Comparison of ENCODE assay signal across 8 cellular contexts in the genomic region with DNA sequence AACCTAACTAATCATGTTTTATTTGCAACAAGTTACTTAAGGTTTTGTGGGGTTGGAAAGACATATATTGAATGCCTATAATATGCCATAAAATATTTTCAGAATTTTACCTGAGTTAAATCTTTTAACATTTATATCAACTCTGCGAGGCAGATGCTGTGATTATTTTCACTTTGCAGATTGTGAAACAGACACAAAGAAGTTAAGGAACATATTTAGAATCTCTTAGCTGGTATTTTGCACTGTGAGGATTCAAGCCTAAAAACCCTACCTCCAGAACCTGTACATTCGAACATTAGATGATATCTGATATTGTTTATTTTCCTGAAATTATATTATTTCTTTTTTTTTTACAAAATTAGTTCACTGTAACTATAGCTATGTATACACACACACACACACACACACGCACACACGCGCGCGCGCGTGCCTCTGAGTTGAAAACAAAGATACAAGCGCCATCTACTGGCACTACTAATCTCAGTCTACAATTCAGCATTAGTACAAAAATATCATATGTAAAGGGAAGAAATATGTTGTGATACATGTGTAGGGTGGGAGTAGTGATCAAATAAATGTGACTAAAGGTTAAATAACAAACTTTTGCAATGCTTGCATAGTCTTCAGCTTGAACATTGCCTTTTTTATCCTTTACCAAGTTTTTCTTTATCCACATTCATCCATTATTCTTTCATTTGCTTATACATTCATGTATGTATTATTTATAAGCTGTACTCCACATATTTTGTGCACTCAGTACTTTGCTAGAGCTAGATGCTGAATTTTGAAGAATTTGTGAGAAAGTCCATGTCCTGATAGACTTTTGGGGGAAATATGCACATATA.
DNase-seq lines count a peak whose midpoint lies in the region; ATAC-seq, FAIRE-seq and TF ChIP-seq lines count a peak whose summit lies in the region.

No MANE protein-coding gene starts in this region.

- ATAC-seq in A549 (peak; percentile 78 to 87), GM18511 (IDR thresholded peaks at IDR 0.05; ENCODE audit: unreplicated experiment) (peak; percentile 91), HG03064 (IDR thresholded peaks at IDR 0.05; ENCODE audit: low read depth, unreplicated experiment) (peak; percentile 82)

- peak; percentile 86 for TF ChIP-seq CTCF in A549 (IDR thresholded peaks at IDR 0.05)

- peak overlapping the region; percentile 70 for H3K4me2 ChIP-seq in A549

- H3K27ac ChIP-seq in A549: peak overlapping the region in 1 of 2 experiments; percentile 10; a peak in 1 of 6 replicates

- TF ChIP-seq POLR2A in A549 (IDR thresholded peaks at IDR 0.05; ENCODE audit: low read length): no peak

- TF ChIP-seq EP300 in A549 (IDR thresholded peaks at IDR 0.05): no peak

- under 1% methylated on average over 10 of the region's 10 CpGs for WGBS in A549 (ENCODE audit: missing lambda C conversion rate)

- POLR2A ChIA-PET in A549 (lab: Yijun Ruan, JAX): no interaction called here

- FAIRE-seq in A549 (lab: Jason Lieb, UNC): no peak

- peak; percentile 73 to 89 for TF ChIP-seq RAD21 in A549 (conservative IDR thresholded peaks at IDR 0.05 in 1 of 2, IDR thresholded peaks at IDR 0.05 in 1 of 2)

- H3K9me3 ChIP-seq in A549: no peaks in the 10 kb centered on the region

- H3K4me1 ChIP-seq in A549: no peaks in the 10 kb centered on the region

- peak overlapping the region; percentile 36 for H3K4me3 ChIP-seq in A549

- DNase-seq in A549 (ENCODE audit: low read depth in 1 of 2, low spot score in 1 of 2) (peak; percentile 30 to 82), NCI-H2196 treated with DMSO at 0.1 percent for 48 hours (lab: John Stamatoyannopoulos, UW; ENCODE audit: unreplicated experiment) (peak; percentile 2), left kidney (ENCODE audit: low read depth, low spot score) (peak; percentile 87)
- DNase-seq in activated CD4-positive, CD25-positive, alpha-beta regulatory T cell treated with anti-CD3 and anti-CD28 coated beads, Interleukin-2, amount 50 U/mL, for 16 hours (ENCODE audit: low read depth, low spot score): peak; percentile 19
- DNase-seq in central memory CD4-positive, alpha-beta T cell: peak; percentile 31
- peak; percentile 34 to 48 for DNase-seq in stimulated activated CD4-positive, alpha-beta T cell treated with anti-CD3 and anti-CD28 coated beads, Interleukin-2, amount 100 ng/mL, for 48 hours

- CTCF ChIA-PET in A549 (lab: Yijun Ruan, JAX): interaction anchor here (0.6 to 2.8 kb wide), 30 partner anchors 10 to 1469 kb away, joined by 3 to 21 read pairs (median 3); no protein-coding TSS in a partner anchor

TF ChIP-seq in A549, 52 proteins besides CTCF, POLR2A, EP300 and RAD21:
- no peak for TF ChIP-seq EHF (CRISPR knock-in tag; IDR thresholded peaks at IDR 0.05)
- no peak for TF ChIP-seq CHD2 (IDR thresholded peaks at IDR 0.05; ENCODE audit: low read length, partially characterized antibody)
- no peak for TF ChIP-seq PHF8 (IDR thresholded peaks at IDR 0.05; ENCODE audit: borderline replicate concordance, low read depth)
- TF ChIP-seq, protein P1, sequence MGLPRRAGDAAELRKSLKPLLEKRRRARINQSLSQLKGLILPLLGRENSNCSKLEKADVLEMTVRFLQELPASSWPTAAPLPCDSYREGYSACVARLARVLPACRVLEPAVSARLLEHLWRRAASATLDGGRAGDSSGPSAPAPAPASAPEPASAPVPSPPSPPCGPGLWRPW (IDR thresholded peaks at IDR 0.05): no peak
- TF ChIP-seq MAFK (IDR thresholded peaks at IDR 0.05; ENCODE audit: partially characterized antibody): no peak
- TF ChIP-seq, protein P2, sequence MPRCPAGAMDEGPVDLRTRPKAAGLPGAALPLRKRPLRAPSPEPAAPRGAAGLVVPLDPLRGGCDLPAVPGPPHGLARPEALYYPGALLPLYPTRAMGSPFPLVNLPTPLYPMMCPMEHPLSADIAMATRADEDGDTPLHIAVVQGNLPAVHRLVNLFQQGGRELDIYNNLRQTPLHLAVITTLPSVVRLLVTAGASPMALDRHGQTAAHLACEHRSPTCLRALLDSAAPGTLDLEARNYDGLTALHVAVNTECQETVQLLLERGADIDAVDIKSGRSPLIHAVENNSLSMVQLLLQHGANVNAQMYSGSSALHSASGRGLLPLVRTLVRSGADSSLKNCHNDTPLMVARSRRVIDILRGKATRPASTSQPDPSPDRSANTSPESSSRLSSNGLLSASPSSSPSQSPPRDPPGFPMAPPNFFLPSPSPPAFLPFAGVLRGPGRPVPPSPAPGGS (IDR thresholded peaks at IDR 0.05): no peak
- TF ChIP-seq HEYL (CRISPR knock-in tag; IDR thresholded peaks at IDR 0.05): no peak
- TF ChIP-seq TFCP2L1 (CRISPR knock-in tag; IDR thresholded peaks at IDR 0.05): no peak
- TF ChIP-seq HDAC2 (IDR thresholded peaks at IDR 0.05): no peak
- TF ChIP-seq CHD4 (IDR thresholded peaks at IDR 0.05; ENCODE audit: borderline replicate concordance): no peak
- TF ChIP-seq SMC3 (IDR thresholded peaks at IDR 0.05): peak; percentile 87
- TF ChIP-seq HOXB13 (CRISPR knock-in tag; IDR thresholded peaks at IDR 0.05; ENCODE audit: low read depth): no peak
- no peak for TF ChIP-seq NR3C1 (IDR thresholded peaks at IDR 0.05)
- no peak for TF ChIP-seq TP53 (CRISPR knock-in tag; IDR thresholded peaks at IDR 0.05)
- TF ChIP-seq, protein P3, sequence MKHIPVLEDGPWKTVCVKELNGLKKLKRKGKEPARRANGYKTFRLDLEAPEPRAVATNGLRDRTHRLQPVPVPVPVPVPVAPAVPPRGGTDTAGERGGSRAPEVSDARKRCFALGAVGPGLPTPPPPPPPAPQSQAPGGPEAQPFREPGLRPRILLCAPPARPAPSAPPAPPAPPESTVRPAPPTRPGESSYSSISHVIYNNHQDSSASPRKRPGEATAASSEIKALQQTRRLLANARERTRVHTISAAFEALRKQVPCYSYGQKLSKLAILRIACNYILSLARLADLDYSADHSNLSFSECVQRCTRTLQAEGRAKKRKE (CRISPR knock-in tag; IDR thresholded peaks at IDR 0.05; ENCODE audit: low read depth): no peak
- TF ChIP-seq, protein P4, sequence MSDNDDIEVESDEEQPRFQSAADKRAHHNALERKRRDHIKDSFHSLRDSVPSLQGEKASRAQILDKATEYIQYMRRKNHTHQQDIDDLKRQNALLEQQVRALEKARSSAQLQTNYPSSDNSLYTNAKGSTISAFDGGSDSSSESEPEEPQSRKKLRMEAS (IDR thresholded peaks at IDR 0.05): peak; percentile 67
- TF ChIP-seq ZFP36 (IDR thresholded peaks at IDR 0.05; ENCODE audit: borderline replicate concordance, partially characterized antibody): no peak
- peak; percentile 33; the same call in 1 of the 2 replicates for TF ChIP-seq BHLHE40 (IDR thresholded peaks at IDR 0.05; ENCODE audit: low read depth, low read length)

Comparison
In these comparisons a context has a peak if more than half of its experiments do, and no peak if none do; other contexts are left out.
1. DNase-seq: peak in every context shown above with its lines; median percentile 87 in left kidney; 56 in A549; 41 in stimulated activated CD4-positive, alpha-beta T cell treated with anti-CD3 and anti-CD28 coated beads, Interleukin-2, amount 100 ng/mL, for 48 hours; 31 in central memory CD4-positive, alpha-beta T cell; 19 in activated CD4-positive, CD25-positive, alpha-beta regulatory T cell treated with anti-CD3 and anti-CD28 coated beads, Interleukin-2, amount 50 U/mL, for 16 hours; 2 in NCI-H2196 treated with DMSO at 0.1 percent for 48 hours.